12 cellular contexts compared by ENCODE assay signal in the genomic region with DNA sequence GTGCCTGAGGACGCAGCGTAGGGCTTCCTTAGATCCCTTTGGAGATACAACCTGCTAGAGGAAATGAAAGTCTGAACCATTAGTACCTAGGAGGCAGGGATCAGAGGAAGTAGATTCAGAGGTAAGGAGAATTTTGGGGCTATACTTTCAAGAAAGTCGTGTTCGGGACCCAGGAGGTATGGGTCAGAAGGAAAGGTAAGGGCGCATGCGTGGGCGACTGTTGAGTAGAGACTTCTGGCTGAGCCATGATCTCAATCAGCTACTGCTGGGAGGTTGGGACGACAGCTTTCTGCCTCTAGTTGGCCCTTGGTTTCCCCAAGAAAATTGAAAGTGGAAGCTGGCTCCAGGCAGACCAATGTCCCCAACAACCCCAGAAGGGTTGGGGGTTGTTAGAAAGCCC. TPM values are rescaled to one million over a fixed set of nuclear protein-coding genes. Genes with fewer than 3 reads are reported as not detected.
"Had no signal": no experiment of that assay in that cellular context is flagged by ENCODE, and none has a peak within 500 bp of the region (broad histone marks: within the 10 kb centered on the region; RNA-seq: fewer than 3 reads in every experiment).

No MANE protein-coding gene starts in this region.

RNA-seq across cellular contexts. Expression of a gene that starts 0.3 kb away (rescaled TPM):
- total RNA-seq: chondrocyte, dermis blood vessel endothelial cell, dermis microvascular lymphatic vessel endothelial cell, endothelial cell of umbilical vein, esophagus mucosa, esophagus muscularis mucosa, fibroblast of lung, fibroblast of villous mesenchyme, foreskin keratinocyte, gastrocnemius medialis, glomerular endothelial cell had no signal
- polyA plus RNA-seq: endothelial cell of umbilical vein, esophagus, fibroblast of lung, foreskin keratinocyte had no signal
